In the genomic region with DNA sequence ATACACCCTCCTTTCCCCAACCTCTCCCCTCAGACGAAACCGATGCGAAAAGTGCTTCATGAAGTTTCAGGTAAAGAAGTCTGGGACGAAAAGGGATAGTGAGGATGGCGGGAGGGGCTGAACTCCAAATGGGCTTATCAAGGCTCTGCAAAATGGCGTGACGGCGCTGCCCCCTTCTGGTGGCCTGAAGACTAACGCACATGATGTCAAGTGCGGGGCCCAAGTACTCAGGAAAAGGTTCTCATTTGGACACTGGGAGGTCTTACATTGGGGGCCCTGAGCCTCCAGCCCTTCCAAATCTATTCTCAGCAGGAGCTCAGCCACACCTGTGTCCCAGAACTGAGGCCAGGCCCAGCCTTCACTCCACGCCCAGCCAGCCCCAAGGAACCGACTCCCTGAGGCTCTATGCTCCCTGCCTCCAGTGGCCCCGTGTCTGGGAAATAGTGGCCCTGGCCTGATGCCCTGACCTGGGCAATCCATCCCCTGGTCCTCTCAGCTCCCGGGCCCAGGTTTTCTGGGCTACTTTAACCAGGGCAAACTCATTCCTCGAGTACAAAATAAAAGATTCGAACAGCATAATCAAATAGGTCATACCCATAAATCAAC, we compare ENCODE assay signal across 9 cellular contexts.
A peak's percentile ranks its signal among the peaks of the same experiment; 100 is the strongest.
DNase-seq lines count a peak whose midpoint lies in the region; ATAC-seq and TF ChIP-seq lines count a peak whose summit lies in the region.
"Had no signal": no experiment of that assay in that cellular context is flagged by ENCODE, and none has a peak within 500 bp of the region (broad histone marks: within the 10 kb centered on the region; RNA-seq: fewer than 3 reads in every experiment).

No MANE protein-coding gene starts in this region.

- 47 to 55% methylated on average over 16 of the region's 16 CpGs for WGBS in sigmoid colon, 2 donors

- no peaks in the 10 kb centered on the region for H3K27me3 ChIP-seq in DND-41 (ENCODE audit: insufficient read depth, low read length, poor library complexity)
- no peaks in the 10 kb centered on the region for H3K27me3 ChIP-seq in sigmoid colon

- peaks cover 5% of the 10 kb centered on the region for H4K20me1 ChIP-seq in DND-41 (ENCODE audit: insufficient read depth, low read length)

- DNase-seq in DND-41 (peak; percentile 15), HS-5 (ENCODE audit: low read depth) (peak; percentile 16), SKM-1 treated with dmso at 0.1 percent for 144 hours (lab: John Stamatoyannopoulos, UW; ENCODE audit: unreplicated experiment) (peak; percentile 48), fibroblast of villous mesenchyme (ENCODE audit: low read depth) (peak; percentile 64), sigmoid colon (peak; percentile 70), T-helper 9 cell (no peak)

- intact Hi-C loops in sigmoid colon (cut with DNase I), result no loop called here

- no peak overlapping the region for H3K4me2 ChIP-seq in DND-41 (ENCODE audit: insufficient read depth, low read length)

- no peak overlapping the region for H3K9ac ChIP-seq in DND-41 (ENCODE audit: low read depth, low read length)

- no peaks in the 10 kb centered on the region for H3K79me2 ChIP-seq in DND-41 (ENCODE audit: insufficient read depth, low read length)

- H3K36me3 ChIP-seq in DND-41 (ENCODE audit: insufficient read depth, low read length) (no peaks in the 10 kb centered on the region), sigmoid colon (no peaks in the 10 kb centered on the region)

- no peak overlapping the region for H2AFZ ChIP-seq in DND-41 (ENCODE audit: low read depth, low read length)

- H3K9me3 ChIP-seq in DND-41 (ENCODE audit: insufficient read depth, low read length, severe bottlenecking) (no peaks in the 10 kb centered on the region), sigmoid colon (no peaks in the 10 kb centered on the region)

- TF ChIP-seq POLR2A in sigmoid colon (IDR thresholded peaks at IDR 0.05), result no peak

- TF ChIP-seq CTCF in DND-41 (IDR thresholded peaks at IDR 0.05; ENCODE audit: borderline replicate concordance, extremely low read depth, low read length, poor library complexity, severe bottlenecking), result peak; percentile 59
- peak; percentile 75 for TF ChIP-seq CTCF in fibroblast of villous mesenchyme (IDR thresholded peaks at IDR 0.05; ENCODE audit: insufficient read depth, low read depth, low read length)
- TF ChIP-seq CTCF in sigmoid colon (IDR thresholded peaks at IDR 0.05), result peak in 3 of 4 experiments; percentile 26 to 42 (median 32)

- H3K4me3 ChIP-seq in DND-41 (ENCODE audit: low read depth in 1 of 2, low read length in 2 of 2), result no peak overlapping the region
- H3K4me3 ChIP-seq in fibroblast of villous mesenchyme (ENCODE audit: low read depth, low read length), result no peak overlapping the region
- no peak overlapping the region for H3K4me3 ChIP-seq in sigmoid colon

- TF ChIP-seq EP300 in sigmoid colon (IDR thresholded peaks at IDR 0.05), result no peak

- H3K4me1 ChIP-seq in DND-41 (ENCODE audit: insufficient read depth, low read length) (no peaks in the 10 kb centered on the region), sigmoid colon (no peaks in the 10 kb centered on the region)

- ATAC-seq in DND-41 (ENCODE audit: insufficient read depth, low read depth) (no peak), GM19395 (IDR thresholded peaks at IDR 0.05; ENCODE audit: unreplicated experiment) (no peak), GM21529 (IDR thresholded peaks at IDR 0.05; ENCODE audit: unreplicated experiment) (no peak)
- ATAC-seq: naive thymus-derived CD4-positive, alpha-beta T cell had no signal

- H3K27ac ChIP-seq in DND-41 (ENCODE audit: low read length) (no peak overlapping the region), sigmoid colon (no peak overlapping the region)
